Comparison of ENCODE assay signal across 13 cellular contexts in genomic region chr14:54738009-54738408, GRCh38.
DNase-seq lines count a peak whose midpoint lies in the region; TF ChIP-seq lines count a peak whose summit lies in the region.
"Had no signal": no experiment of that assay in that cellular context is flagged by ENCODE, and none has a peak within 500 bp of the region (broad histone marks: within the 10 kb centered on the region; RNA-seq: fewer than 3 reads in every experiment).

No MANE protein-coding gene starts in this region.

- TF ChIP-seq CTCF in GM10248 (IDR thresholded peaks at IDR 0.05; ENCODE audit: control extremely low read depth, extremely low read depth, low read depth, missing control alignments) = no peak

- peak; percentile 3 for DNase-seq in NCI-H2029 (lab: John Stamatoyannopoulos, UW)
- DNase-seq in NCI-H2029 treated with DMSO at 0.1 percent for 48 hours (lab: John Stamatoyannopoulos, UW) = no peak
- DNase-seq in M059J (ENCODE audit: low read depth) = peak; percentile 33
- DNase-seq in dermis blood vessel endothelial cell = peak; percentile 62
- DNase-seq in pons (ENCODE audit: low spot score) = peak; percentile 43
- no peak for DNase-seq in NCI-H146 treated with DMSO at 0.1 percent for 48 hours (lab: John Stamatoyannopoulos, UW; ENCODE audit: unreplicated experiment)
- no peak for DNase-seq in NCI-H446 treated with DMSO at 0.1 percent for 48 hours (lab: John Stamatoyannopoulos, UW)
- no peak for DNase-seq in GM10248 (ENCODE audit: extremely low spot score)
- DNase-seq: 8988T, DMS 273 treated with DMSO at 0.1 percent for 48 hours, NCI-H2081 treated with DMSO at 0.1 percent for 48 hours, retina, RPMI8226 had no signal

- CTCF ChIA-PET in GM10248 (lab: Yijun Ruan, JAX) = interaction anchor here (1.0 kb wide), 1 partner anchor 35 kb away, joined by 4 read pairs; no protein-coding TSS in a partner anchor

- POLR2A ChIA-PET in GM10248 (lab: Yijun Ruan, JAX) = interaction anchor here (0.6 kb wide), 1 partner anchor 174 kb away, joined by 5 read pairs; no protein-coding TSS in a partner anchor

Comparison
In these comparisons a context has a peak if more than half of its experiments do, and no peak if none do; other contexts are left out.
1. DNase-seq: peak in NCI-H2029 (single experiment), M059J (single experiment), dermis blood vessel endothelial cell (single experiment) and pons (single experiment); none in NCI-H2029 treated with DMSO at 0.1 percent for 48 hours (single experiment), NCI-H146 treated with DMSO at 0.1 percent for 48 hours (single experiment), NCI-H446 treated with DMSO at 0.1 percent for 48 hours (single experiment) and GM10248 (single experiment).